Comparison of ENCODE assay signal across 1 cellular context in the genomic region with DNA sequence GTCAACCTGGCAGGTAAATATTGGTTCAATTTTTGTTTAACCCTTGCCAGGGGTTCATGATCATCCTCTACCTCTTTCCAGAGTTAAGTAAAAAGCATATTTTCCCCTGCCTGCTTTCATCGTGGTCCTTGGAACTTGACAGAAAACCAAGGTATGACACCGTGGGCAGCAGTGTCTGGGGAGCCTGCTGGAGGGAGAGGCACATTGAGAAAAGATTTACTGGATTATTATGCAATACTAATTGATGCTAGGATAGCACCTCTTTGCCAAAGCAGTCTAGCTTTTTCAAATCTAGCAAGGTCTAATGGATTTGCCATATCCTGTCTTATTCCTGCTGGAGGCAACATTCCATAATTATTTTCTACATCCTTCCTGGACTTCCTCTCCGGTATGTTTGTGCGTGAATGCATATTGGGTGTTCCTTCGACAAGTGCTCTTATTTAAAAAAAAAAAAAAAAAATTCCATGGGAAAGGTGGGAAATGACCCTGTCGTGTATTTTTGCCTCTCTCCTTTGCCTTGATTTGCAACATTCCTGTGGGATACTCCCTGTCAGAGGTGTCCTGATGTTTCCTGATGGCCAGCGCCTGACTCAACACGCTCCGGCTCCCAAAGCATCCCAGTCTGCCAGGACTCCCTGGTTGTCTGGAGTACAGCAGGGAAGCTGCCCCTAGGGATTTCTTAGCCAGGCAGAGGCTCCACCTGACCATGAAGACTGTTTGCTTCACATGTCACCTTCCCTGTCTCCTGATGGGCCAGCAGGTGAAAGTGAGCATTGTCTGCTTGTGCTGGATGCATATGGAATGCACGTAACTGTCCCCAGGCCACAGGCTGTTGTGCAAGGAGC.
TF ChIP-seq lines count a peak whose summit lies in the region.

No MANE protein-coding gene starts in this region.

TF ChIP-seq in GM23338, 12 proteins besides CTCF, POLR2A, EP300 and RAD21 (continued from another document):
- TF ChIP-seq, protein P1, sequence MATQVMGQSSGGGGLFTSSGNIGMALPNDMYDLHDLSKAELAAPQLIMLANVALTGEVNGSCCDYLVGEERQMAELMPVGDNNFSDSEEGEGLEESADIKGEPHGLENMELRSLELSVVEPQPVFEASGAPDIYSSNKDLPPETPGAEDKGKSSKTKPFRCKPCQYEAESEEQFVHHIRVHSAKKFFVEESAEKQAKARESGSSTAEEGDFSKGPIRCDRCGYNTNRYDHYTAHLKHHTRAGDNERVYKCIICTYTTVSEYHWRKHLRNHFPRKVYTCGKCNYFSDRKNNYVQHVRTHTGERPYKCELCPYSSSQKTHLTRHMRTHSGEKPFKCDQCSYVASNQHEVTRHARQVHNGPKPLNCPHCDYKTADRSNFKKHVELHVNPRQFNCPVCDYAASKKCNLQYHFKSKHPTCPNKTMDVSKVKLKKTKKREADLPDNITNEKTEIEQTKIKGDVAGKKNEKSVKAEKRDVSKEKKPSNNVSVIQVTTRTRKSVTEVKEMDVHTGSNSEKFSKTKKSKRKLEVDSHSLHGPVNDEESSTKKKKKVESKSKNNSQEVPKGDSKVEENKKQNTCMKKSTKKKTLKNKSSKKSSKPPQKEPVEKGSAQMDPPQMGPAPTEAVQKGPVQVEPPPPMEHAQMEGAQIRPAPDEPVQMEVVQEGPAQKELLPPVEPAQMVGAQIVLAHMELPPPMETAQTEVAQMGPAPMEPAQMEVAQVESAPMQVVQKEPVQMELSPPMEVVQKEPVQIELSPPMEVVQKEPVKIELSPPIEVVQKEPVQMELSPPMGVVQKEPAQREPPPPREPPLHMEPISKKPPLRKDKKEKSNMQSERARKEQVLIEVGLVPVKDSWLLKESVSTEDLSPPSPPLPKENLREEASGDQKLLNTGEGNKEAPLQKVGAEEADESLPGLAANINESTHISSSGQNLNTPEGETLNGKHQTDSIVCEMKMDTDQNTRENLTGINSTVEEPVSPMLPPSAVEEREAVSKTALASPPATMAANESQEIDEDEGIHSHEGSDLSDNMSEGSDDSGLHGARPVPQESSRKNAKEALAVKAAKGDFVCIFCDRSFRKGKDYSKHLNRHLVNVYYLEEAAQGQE (IDR thresholded peaks at IDR 0.05; ENCODE audit: unreplicated experiment), result no peak
- no peak for TF ChIP-seq NANOG (IDR thresholded peaks at IDR 0.05; ENCODE audit: borderline replicate concordance)
- TF ChIP-seq EZH2phosphoT487 (IDR thresholded peaks at IDR 0.05; ENCODE audit: unreplicated experiment), result no peak
- no peak for TF ChIP-seq JUNB (IDR thresholded peaks at IDR 0.05; ENCODE audit: unreplicated experiment)
- no peak for TF ChIP-seq ZNF331 (CRISPR knock-in tag; IDR thresholded peaks at IDR 0.05; ENCODE audit: low read depth)
- no peak for TF ChIP-seq ZNF114 (CRISPR knock-in tag; IDR thresholded peaks at IDR 0.05)
- TF ChIP-seq, protein P2, sequence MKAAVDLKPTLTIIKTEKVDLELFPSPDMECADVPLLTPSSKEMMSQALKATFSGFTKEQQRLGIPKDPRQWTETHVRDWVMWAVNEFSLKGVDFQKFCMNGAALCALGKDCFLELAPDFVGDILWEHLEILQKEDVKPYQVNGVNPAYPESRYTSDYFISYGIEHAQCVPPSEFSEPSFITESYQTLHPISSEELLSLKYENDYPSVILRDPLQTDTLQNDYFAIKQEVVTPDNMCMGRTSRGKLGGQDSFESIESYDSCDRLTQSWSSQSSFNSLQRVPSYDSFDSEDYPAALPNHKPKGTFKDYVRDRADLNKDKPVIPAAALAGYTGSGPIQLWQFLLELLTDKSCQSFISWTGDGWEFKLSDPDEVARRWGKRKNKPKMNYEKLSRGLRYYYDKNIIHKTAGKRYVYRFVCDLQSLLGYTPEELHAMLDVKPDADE (IDR thresholded peaks at IDR 0.05), result no peak
- TF ChIP-seq, protein P3, sequence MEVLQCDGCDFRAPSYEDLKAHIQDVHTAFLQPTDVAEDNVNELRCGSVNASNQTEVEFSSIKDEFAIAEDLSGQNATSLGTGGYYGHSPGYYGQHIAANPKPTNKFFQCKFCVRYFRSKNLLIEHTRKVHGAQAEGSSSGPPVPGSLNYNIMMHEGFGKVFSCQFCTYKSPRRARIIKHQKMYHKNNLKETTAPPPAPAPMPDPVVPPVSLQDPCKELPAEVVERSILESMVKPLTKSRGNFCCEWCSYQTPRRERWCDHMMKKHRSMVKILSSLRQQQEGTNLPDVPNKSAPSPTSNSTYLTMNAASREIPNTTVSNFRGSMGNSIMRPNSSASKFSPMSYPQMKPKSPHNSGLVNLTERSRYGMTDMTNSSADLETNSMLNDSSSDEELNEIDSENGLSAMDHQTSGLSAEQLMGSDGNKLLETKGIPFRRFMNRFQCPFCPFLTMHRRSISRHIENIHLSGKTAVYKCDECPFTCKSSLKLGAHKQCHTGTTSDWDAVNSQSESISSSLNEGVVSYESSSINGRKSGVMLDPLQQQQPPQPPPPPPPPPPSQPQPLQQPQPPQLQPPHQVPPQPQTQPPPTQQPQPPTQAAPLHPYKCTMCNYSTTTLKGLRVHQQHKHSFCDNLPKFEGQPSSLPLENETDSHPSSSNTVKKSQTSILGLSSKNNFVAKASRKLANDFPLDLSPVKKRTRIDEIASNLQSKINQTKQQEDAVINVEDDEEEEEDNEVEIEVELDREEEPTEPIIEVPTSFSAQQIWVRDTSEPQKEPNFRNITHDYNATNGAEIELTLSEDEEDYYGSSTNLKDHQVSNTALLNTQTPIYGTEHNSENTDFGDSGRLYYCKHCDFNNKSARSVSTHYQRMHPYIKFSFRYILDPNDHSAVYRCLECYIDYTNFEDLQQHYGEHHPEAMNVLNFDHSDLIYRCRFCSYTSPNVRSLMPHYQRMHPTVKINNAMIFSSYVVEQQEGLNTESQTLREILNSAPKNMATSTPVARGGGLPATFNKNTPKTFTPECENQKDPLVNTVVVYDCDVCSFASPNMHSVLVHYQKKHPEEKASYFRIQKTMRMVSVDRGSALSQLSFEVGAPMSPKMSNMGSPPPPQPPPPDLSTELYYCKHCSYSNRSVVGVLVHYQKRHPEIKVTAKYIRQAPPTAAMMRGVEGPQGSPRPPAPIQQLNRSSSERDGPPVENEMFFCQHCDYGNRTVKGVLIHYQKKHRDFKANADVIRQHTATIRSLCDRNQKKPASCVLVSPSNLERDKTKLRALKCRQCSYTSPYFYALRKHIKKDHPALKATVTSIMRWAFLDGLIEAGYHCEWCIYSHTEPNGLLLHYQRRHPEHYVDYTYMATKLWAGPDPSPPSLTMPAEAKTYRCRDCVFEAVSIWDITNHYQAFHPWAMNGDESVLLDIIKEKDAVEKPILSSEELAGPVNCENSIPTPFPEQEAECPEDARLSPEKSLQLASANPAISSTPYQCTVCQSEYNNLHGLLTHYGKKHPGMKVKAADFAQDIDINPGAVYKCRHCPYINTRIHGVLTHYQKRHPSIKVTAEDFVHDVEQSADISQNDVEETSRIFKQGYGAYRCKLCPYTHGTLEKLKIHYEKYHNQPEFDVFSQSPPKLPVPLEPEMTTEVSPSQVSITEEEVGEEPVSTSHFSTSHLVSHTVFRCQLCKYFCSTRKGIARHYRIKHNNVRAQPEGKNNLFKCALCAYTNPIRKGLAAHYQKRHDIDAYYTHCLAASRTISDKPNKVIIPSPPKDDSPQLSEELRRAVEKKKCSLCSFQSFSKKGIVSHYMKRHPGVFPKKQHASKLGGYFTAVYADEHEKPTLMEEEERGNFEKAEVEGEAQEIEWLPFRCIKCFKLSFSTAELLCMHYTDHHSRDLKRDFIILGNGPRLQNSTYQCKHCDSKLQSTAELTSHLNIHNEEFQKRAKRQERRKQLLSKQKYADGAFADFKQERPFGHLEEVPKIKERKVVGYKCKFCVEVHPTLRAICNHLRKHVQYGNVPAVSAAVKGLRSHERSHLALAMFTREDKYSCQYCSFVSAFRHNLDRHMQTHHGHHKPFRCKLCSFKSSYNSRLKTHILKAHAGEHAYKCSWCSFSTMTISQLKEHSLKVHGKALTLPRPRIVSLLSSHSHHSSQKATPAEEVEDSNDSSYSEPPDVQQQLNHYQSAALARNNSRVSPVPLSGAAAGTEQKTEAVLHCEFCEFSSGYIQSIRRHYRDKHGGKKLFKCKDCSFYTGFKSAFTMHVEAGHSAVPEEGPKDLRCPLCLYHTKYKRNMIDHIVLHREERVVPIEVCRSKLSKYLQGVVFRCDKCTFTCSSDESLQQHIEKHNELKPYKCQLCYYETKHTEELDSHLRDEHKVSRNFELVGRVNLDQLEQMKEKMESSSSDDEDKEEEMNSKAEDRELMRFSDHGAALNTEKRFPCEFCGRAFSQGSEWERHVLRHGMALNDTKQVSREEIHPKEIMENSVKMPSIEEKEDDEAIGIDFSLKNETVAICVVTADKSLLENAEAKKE (CRISPR knock-in tag; IDR thresholded peaks at IDR 0.05), result no peak
- TF ChIP-seq POLR2AphosphoS5 (IDR thresholded peaks at IDR 0.05; ENCODE audit: low read depth), result no peak
- no peak for TF ChIP-seq CREB1 (CRISPR knock-in tag; IDR thresholded peaks at IDR 0.05; ENCODE audit: low read depth)
